Comparison of ENCODE assay signal across 24 cellular contexts in the genomic region with DNA sequence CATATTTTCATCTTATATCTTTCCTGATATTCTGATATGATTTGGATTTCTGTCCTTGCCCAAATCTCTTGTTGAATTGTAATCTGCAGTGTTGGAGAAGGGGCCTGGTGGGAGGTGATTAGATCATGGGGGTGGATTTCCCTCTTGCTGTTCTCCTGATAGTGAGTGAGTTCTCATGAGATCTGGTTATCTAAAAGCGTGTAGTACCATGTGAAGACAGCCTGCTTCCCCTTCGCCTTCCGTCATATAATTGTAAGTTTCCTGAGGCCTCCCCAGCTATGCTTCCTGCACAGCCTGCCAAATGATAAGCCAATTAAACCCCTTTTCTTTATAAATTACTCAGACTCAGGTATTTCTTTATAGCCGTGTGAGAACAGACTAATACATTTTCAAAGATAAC.
"Had no signal": no experiment of that assay in that cellular context is flagged by ENCODE, and none has a peak within 500 bp of the region (broad histone marks: within the 10 kb centered on the region; RNA-seq: fewer than 3 reads in every experiment).

No MANE protein-coding gene starts in this region.

- H3K27ac ChIP-seq: epithelial cell of prostate, esophagus squamous epithelium, stomach, thyroid gland, upper lobe of right lung, VCaP had no signal

- H3K36me3 ChIP-seq: esophagus squamous epithelium, stomach, thyroid gland, upper lobe of right lung had no signal

- H3K4me1 ChIP-seq: upper lobe of right lung had no signal

- H3K27me3 ChIP-seq: esophagus squamous epithelium, stomach, thyroid gland, upper lobe of right lung had no signal

- DNase-seq: activated CD4-positive, alpha-beta T cell treated with anti-CD3 and anti-CD28 coated beads for 4 hours; activated CD4-positive, alpha-beta T cell treated with anti-CD3 and anti-CD28 coated beads, Interleukin-2, amount 50 U/mL, for 4 hours; activated CD8-positive, alpha-beta memory T cell treated with anti-CD3 and anti-CD28 coated beads for 24 hours; activated gamma-delta T cell; activated naive CD4-positive, alpha-beta T cell treated with anti-CD3 and anti-CD28 coated beads, Interleukin-2, amount 10 ng/mL, durations not matched to agents 7 days and 5 days; activated naive CD8-positive, alpha-beta T cell treated with anti-CD3 and anti-CD28 coated beads, Interleukin-2, amount 10 ng/mL, durations not matched to agents 7 days and 5 days; caudate nucleus; cortex of kidney; esophagus squamous epithelium; hippocampal formation; immature natural killer cell; kidney; naive thymus-derived CD8-positive, alpha-beta T cell; right cardiac atrium; stimulated activated CD4-positive, alpha-beta T cell treated with anti-CD3 and anti-CD28 coated beads, Interleukin-15, amount 100 ng/mL, for 24 hours; stimulated activated CD4-positive, alpha-beta T cell treated with anti-CD3 and anti-CD28 coated beads, Interleukin-2, amount 100 ng/mL, for 24 hours; stimulated activated naive B cell treated with anti-CD40 and anti-IgM and Interleukin-4, amounts not matched to agents 10 μg/mL and 1 μg/mL and 100 μg/mL, for 72 hours; stomach; T-helper 2 cell; thyroid gland; upper lobe of right lung had no signal

- FAIRE-seq: frontal cortex, kidney had no signal

- H3K9me3 ChIP-seq: esophagus squamous epithelium, stomach, thyroid gland, upper lobe of right lung had no signal

- ATAC-seq: naive thymus-derived CD8-positive, alpha-beta T cell; right cardiac atrium; stimulated activated naive B cell treated with anti-CD40 and anti-IgM and Interleukin-4, amounts not matched to agents 10 μg/mL and 1 μg/mL and 100 μg/mL, for 72 hours; upper lobe of right lung had no signal

- H3K4me3 ChIP-seq: esophagus squamous epithelium, stomach, thyroid gland, upper lobe of right lung had no signal
